11 cellular contexts compared by ENCODE assay signal in genomic region chr2:43130548-43130875, GRCh38.
DNase-seq lines count a peak whose midpoint lies in the region; ATAC-seq and TF ChIP-seq lines count a peak whose summit lies in the region.
"Had no signal": no experiment of that assay in that cellular context is flagged by ENCODE, and none has a peak within 500 bp of the region (broad histone marks: within the 10 kb centered on the region; RNA-seq: fewer than 3 reads in every experiment).

No MANE protein-coding gene starts in this region.

- no peaks in the 10 kb centered on the region for H3K36me3 ChIP-seq in SK-N-SH (replicated peaks in 1 of 2; ENCODE audit: control insufficient read depth in 1 of 2, insufficient read depth in 2 of 2, low read length in 1 of 2)
- no peaks in the 10 kb centered on the region for H3K36me3 ChIP-seq in left lung
- H3K36me3 ChIP-seq: SJCRH30 had no signal

- peaks cover 76% of the 10 kb centered on the region for H3K4me1 Mint-ChIP-seq in activated T-helper 1 cell treated with anti-CD3 and anti-CD28 coated beads, Interleukin-12 subunit alpha, Interleukin-12 subunit beta, Interleukin-2, Interleukin-4 antibody, amounts not matched to agents 30 ng/mL and 10 ng/mL and 1 ng/mL, durations not matched to agents 14 hours and 24 hours and 36 hours (ENCODE audit: low read depth)
- H3K4me1 Mint-ChIP-seq in stimulated activated naive B cell treated with anti-CD40 and anti-IgM and Interleukin-4, amounts not matched to agents 10 μg/mL and 1 μg/mL and 100 μg/mL, for 72 hours = peaks cover 70 to 92% of the 10 kb centered on the region in 2 donors

- POLR2A ChIA-PET in SK-N-SH (lab: Yijun Ruan, JAX) = no interaction called here

- no peaks in the 10 kb centered on the region for H3K9me3 Mint-ChIP-seq in activated T-helper 1 cell treated with anti-CD3 and anti-CD28 coated beads, Interleukin-12 subunit alpha, Interleukin-12 subunit beta, Interleukin-2, Interleukin-4 antibody, amounts not matched to agents 30 ng/mL and 10 ng/mL and 1 ng/mL, durations not matched to agents 14 hours and 24 hours and 36 hours
- H3K9me3 Mint-ChIP-seq in stimulated activated naive B cell treated with anti-CD40 and anti-IgM and Interleukin-4, amounts not matched to agents 10 μg/mL and 1 μg/mL and 100 μg/mL, for 72 hours = no peaks in the 10 kb centered on the region

- no peaks in the 10 kb centered on the region for H4K20me1 ChIP-seq in SK-N-SH (ENCODE audit: insufficient read depth)

- intact Hi-C loops in activated T-helper 1 cell treated with anti-CD3 and anti-CD28 coated beads, Interleukin-12 subunit alpha, Interleukin-12 subunit beta, Interleukin-2, Interleukin-4 antibody, amounts not matched to agents 30 ng/mL and 10 ng/mL and 1 ng/mL, durations not matched to agents 14 hours and 24 hours and 36 hours (cut with micrococcal nuclease) = loop anchor here (2.0 to 10.0 kb wide), 6 partner anchors 164 to 1026 kb away; no protein-coding TSS in a partner anchor
- intact Hi-C loops in left lung (cut with DNase I) = loop anchor here in 1 of 2 donors (10.0 kb wide), 1 partner anchor 94 kb away; the partner anchor contains the start of gene ZFP36L2

- H3K4me1 ChIP-seq in SK-N-SH (ENCODE audit: control insufficient read depth in 1 of 2, insufficient read depth in 2 of 2, low read depth in 1 of 2, low read length in 1 of 2) (peaks cover 11 to 13% of the 10 kb centered on the region in 2 experiments; a peak in 2 of 4 replicates), left lung (peaks cover 23 to 91% of the 10 kb centered on the region in 2 donors)

- H3K27ac ChIP-seq in SK-N-SH (ENCODE audit: low read depth in 2 of 2, low read length in 1 of 2) = no peak overlapping the region
- peak overlapping the region; percentile 70 to 96 for H3K27ac ChIP-seq in left lung
- H3K27ac ChIP-seq: 22Rv1, SJCRH30 had no signal

- no peak for ATAC-seq in SK-N-SH treated with all-trans-retinoic acid at 6 μM for 48 hours
- ATAC-seq in left lung = no peak
- ATAC-seq in stimulated activated naive B cell treated with anti-CD40 and anti-IgM and Interleukin-4, amounts not matched to agents 10 μg/mL and 1 μg/mL and 100 μg/mL, for 72 hours (replicated peaks) = no peak
- no peak for ATAC-seq in HG02571 (IDR thresholded peaks at IDR 0.05; ENCODE audit: unreplicated experiment)
- ATAC-seq in HG02623 (IDR thresholded peaks at IDR 0.05; ENCODE audit: unreplicated experiment) = no peak

- H3K9me3 ChIP-seq in SK-N-SH = no peaks in the 10 kb centered on the region
- no peaks in the 10 kb centered on the region for H3K9me3 ChIP-seq in left lung
- H3K9me3 ChIP-seq: SJCRH30 had no signal

- 100% methylated on average over 6 of the region's 6 CpGs for WGBS in SK-N-SH (ENCODE audit: low lambda C conversion rate)

- H3K4me3 ChIP-seq in SK-N-SH (ENCODE audit: low read depth in 2 of 2, low read length in 1 of 2) (no peak overlapping the region), left lung (peak overlapping the region in 1 of 2 donors; percentile 9)
- H3K4me3 ChIP-seq: SJCRH30 had no signal

- no peak overlapping the region for H3K9ac ChIP-seq in SK-N-SH

- no peak overlapping the region for H2AFZ ChIP-seq in SK-N-SH (ENCODE audit: low read depth)

- no peaks in the 10 kb centered on the region for H3K9me2 ChIP-seq in SK-N-SH

- H3K4me2 ChIP-seq in SK-N-SH = 0 out of 2 replicates have a peak overlapping the region, but pooled peaks have one; percentile 14

- H3K27ac Mint-ChIP-seq in activated T-helper 1 cell treated with anti-CD3 and anti-CD28 coated beads, Interleukin-12 subunit alpha, Interleukin-12 subunit beta, Interleukin-2, Interleukin-4 antibody, amounts not matched to agents 30 ng/mL and 10 ng/mL and 1 ng/mL, durations not matched to agents 14 hours and 24 hours and 36 hours = peak overlapping the region; percentile 83
- H3K27ac Mint-ChIP-seq in stimulated activated naive B cell treated with anti-CD40 and anti-IgM and Interleukin-4, amounts not matched to agents 10 μg/mL and 1 μg/mL and 100 μg/mL, for 72 hours = peak overlapping the region; percentile 91

- no peaks in the 10 kb centered on the region for H3K79me2 ChIP-seq in SK-N-SH (ENCODE audit: insufficient read depth)

- no peaks in the 10 kb centered on the region for H3F3A ChIP-seq in SK-N-SH (replicated peaks; ENCODE audit: insufficient read depth)

- TF ChIP-seq RAD21 in SK-N-SH (IDR thresholded peaks at IDR 0.05; ENCODE audit: low read length) = no peak

- TF ChIP-seq EP300 in SK-N-SH (IDR thresholded peaks at IDR 0.05; ENCODE audit: borderline replicate concordance in 1 of 2, low read depth in 1 of 2, low read length in 1 of 2) = no peak

- no peak for TF ChIP-seq CTCF in SK-N-SH (IDR thresholded peaks at IDR 0.05)
- TF ChIP-seq CTCF in left lung (IDR thresholded peaks at IDR 0.05) = no peak

- H3K27me3 Mint-ChIP-seq in activated T-helper 1 cell treated with anti-CD3 and anti-CD28 coated beads, Interleukin-12 subunit alpha, Interleukin-12 subunit beta, Interleukin-2, Interleukin-4 antibody, amounts not matched to agents 30 ng/mL and 10 ng/mL and 1 ng/mL, durations not matched to agents 14 hours and 24 hours and 36 hours (ENCODE audit: insufficient read depth) = no peaks in the 10 kb centered on the region
- H3K27me3 Mint-ChIP-seq in stimulated activated naive B cell treated with anti-CD40 and anti-IgM and Interleukin-4, amounts not matched to agents 10 μg/mL and 1 μg/mL and 100 μg/mL, for 72 hours = no peaks in the 10 kb centered on the region

- H3K4me3 Mint-ChIP-seq in activated T-helper 1 cell treated with anti-CD3 and anti-CD28 coated beads, Interleukin-12 subunit alpha, Interleukin-12 subunit beta, Interleukin-2, Interleukin-4 antibody, amounts not matched to agents 30 ng/mL and 10 ng/mL and 1 ng/mL, durations not matched to agents 14 hours and 24 hours and 36 hours = peak overlapping the region; percentile 45
- H3K4me3 Mint-ChIP-seq in stimulated activated naive B cell treated with anti-CD40 and anti-IgM and Interleukin-4, amounts not matched to agents 10 μg/mL and 1 μg/mL and 100 μg/mL, for 72 hours = peak overlapping the region; percentile 59 to 60

- no peaks in the 10 kb centered on the region for H3K27me3 ChIP-seq in SK-N-SH (ENCODE audit: insufficient read depth)
- H3K27me3 ChIP-seq in left lung = no peaks in the 10 kb centered on the region
- H3K27me3 ChIP-seq: SJCRH30 had no signal

- DNase-seq in SK-N-SH (peak; percentile 39), left lung (peak in 1 of 2 donors; percentile 80), NCI-H226 (no peak)
- no peak for DNase-seq in activated T-helper 1 cell treated with anti-CD3 and anti-CD28 coated beads, Interleukin-12 subunit alpha, Interleukin-12 subunit beta, Interleukin-2, Interleukin-4 antibody, amounts not matched to agents 30 ng/mL and 10 ng/mL and 1 ng/mL, durations not matched to agents 14 hours and 24 hours and 36 hours (ENCODE audit: low spot score)
- DNase-seq in stimulated activated naive B cell treated with anti-CD40 and anti-IgM and Interleukin-4, amounts not matched to agents 10 μg/mL and 1 μg/mL and 100 μg/mL, for 72 hours = no peak
- DNase-seq: NCI-H1105 had no signal

- CTCF ChIA-PET in SK-N-SH (lab: Yijun Ruan, JAX) = interaction anchor here (1.3 to 4.3 kb wide), 2 partner anchors 29 to 99 kb away, joined by 3 to 16 read pairs; no protein-coding TSS in a partner anchor

- peaks cover 9% of the 10 kb centered on the region for H3K36me3 Mint-ChIP-seq in activated T-helper 1 cell treated with anti-CD3 and anti-CD28 coated beads, Interleukin-12 subunit alpha, Interleukin-12 subunit beta, Interleukin-2, Interleukin-4 antibody, amounts not matched to agents 30 ng/mL and 10 ng/mL and 1 ng/mL, durations not matched to agents 14 hours and 24 hours and 36 hours (ENCODE audit: low read depth)
- H3K36me3 Mint-ChIP-seq in stimulated activated naive B cell treated with anti-CD40 and anti-IgM and Interleukin-4, amounts not matched to agents 10 μg/mL and 1 μg/mL and 100 μg/mL, for 72 hours = no peaks in the 10 kb centered on the region

TF ChIP-seq in SK-N-SH, 30 proteins besides CTCF, POLR2A, EP300 and RAD21 (continues in another document):
- TF ChIP-seq MXI1 (IDR thresholded peaks at IDR 0.05; ENCODE audit: low read depth, low read length) = no peak
- TF ChIP-seq EZH2phosphoT487 (IDR thresholded peaks at IDR 0.05; ENCODE audit: borderline replicate concordance, low read depth) = no peak
- TF ChIP-seq PBX3 (IDR thresholded peaks at IDR 0.05) = no peak
- TF ChIP-seq NFIC (IDR thresholded peaks at IDR 0.05; ENCODE audit: borderline replicate concordance) = no peak

TF ChIP-seq in SK-N-SH treated with all-trans-retinoic acid at 6 μM for 48 hours, 23 proteins besides CTCF, POLR2A, EP300 and RAD21:
- no peak for TF ChIP-seq ZC3H10 (CRISPR knock-in tag; IDR thresholded peaks at IDR 0.05)
- TF ChIP-seq OSR1 (CRISPR knock-in tag; IDR thresholded peaks at IDR 0.05) = no peak
- no peak for TF ChIP-seq RARB (CRISPR knock-in tag; IDR thresholded peaks at IDR 0.05)
- no peak for TF ChIP-seq ARNTL (CRISPR knock-in tag; IDR thresholded peaks at IDR 0.05; ENCODE audit: borderline replicate concordance, low read depth)
- TF ChIP-seq TSHZ2 (CRISPR knock-in tag; IDR thresholded peaks at IDR 0.05) = no peak
- TF ChIP-seq ZNF70 (CRISPR knock-in tag; IDR thresholded peaks at IDR 0.05) = no peak

Comparison
In these comparisons a context has a peak if more than half of its experiments do, and no peak if none do; other contexts are left out.
1. H3K27ac ChIP-seq: peak in left lung (2 of 2); none in SK-N-SH (0 of 2).